8 cellular contexts compared by ENCODE assay signal in genomic region chr11:118622376-118623290, GRCh38. TPM values are rescaled to one million over a fixed set of nuclear protein-coding genes. Genes with fewer than 3 reads are reported as not detected.
A peak's percentile ranks its signal among the peaks of the same experiment; 100 is the strongest.
DNase-seq lines count a peak whose midpoint lies in the region; ATAC-seq and TF ChIP-seq lines count a peak whose summit lies in the region.

No MANE protein-coding gene starts in this region.

- peaks cover 26% of the 10 kb centered on the region for H3K79me2 ChIP-seq in ACC112 (ENCODE audit: control insufficient read depth, insufficient read depth, low read length, unreplicated experiment)

- H3K9ac ChIP-seq in skeletal muscle tissue (ENCODE audit: low read depth in 1 of 3, low read length in 3 of 3): peak overlapping the region; percentile 76 to 87 (median 85)

- H3K36me3 Mint-ChIP-seq in activated naive CD8-positive, alpha-beta T cell treated with anti-CD3 and anti-CD28 coated beads, Interleukin-2, amount 50 U/mL, for 24 hours (ENCODE audit: low read depth): no peaks in the 10 kb centered on the region

- peak overlapping the region; percentile 99 for H3K27ac ChIP-seq in ACC112 (ENCODE audit: low read depth, low read length)
- peak overlapping the region; percentile 99 for H3K27ac ChIP-seq in skeletal muscle tissue (ENCODE audit: low read depth, low read length)

- peaks cover 15% of the 10 kb centered on the region for H3K27me3 Mint-ChIP-seq in activated naive CD8-positive, alpha-beta T cell treated with anti-CD3 and anti-CD28 coated beads, Interleukin-2, amount 50 U/mL, for 24 hours

- TF ChIP-seq RAD21 in Ishikawa (IDR thresholded peaks at IDR 0.05; ENCODE audit: low read depth): no peak

- intact Hi-C loops in left ventricle myocardium superior (cut with micrococcal nuclease): no loop called here

- H3K36me3 ChIP-seq in ACC112 (ENCODE audit: insufficient read depth, low read length) (peaks cover 14% of the 10 kb centered on the region; the same call in 1 of the 2 replicates), skeletal muscle tissue (ENCODE audit: control insufficient read depth in 3 of 3, insufficient read depth in 3 of 3, low read length in 3 of 3) (peaks cover 18 to 19% (median 19%) of the 10 kb centered on the region in 3 donors)

- DNase-seq in left ventricle myocardium superior (peak; percentile 77), LoVo (ENCODE audit: low spot score) (no peak), HuH-7 (ENCODE audit: low spot score) (no peak)
- DNase-seq in activated naive CD8-positive, alpha-beta T cell treated with anti-CD3 and anti-CD28 coated beads, Interleukin-2, amount 50 U/mL, for 24 hours: no peak

- peak; percentile 12; the same call in 1 of the 2 replicates for TF ChIP-seq EP300 in Ishikawa (IDR thresholded peaks at IDR 0.05; ENCODE audit: borderline replicate concordance)

- H3K4me1 Mint-ChIP-seq in activated naive CD8-positive, alpha-beta T cell treated with anti-CD3 and anti-CD28 coated beads, Interleukin-2, amount 50 U/mL, for 24 hours: peaks cover 11% of the 10 kb centered on the region

- H3K9me3 ChIP-seq in skeletal muscle tissue (ENCODE audit: control insufficient read depth in 3 of 3, low read length in 3 of 3): no peaks in the 10 kb centered on the region

- no peak overlapping the region for H2AFZ ChIP-seq in ACC112 (ENCODE audit: low read length, unreplicated experiment)

- H3K27ac Mint-ChIP-seq in activated naive CD8-positive, alpha-beta T cell treated with anti-CD3 and anti-CD28 coated beads, Interleukin-2, amount 50 U/mL, for 24 hours: no peak overlapping the region

- no peak for TF ChIP-seq CTCF in WI38 (IDR thresholded peaks at IDR 0.05; ENCODE audit: low read depth, low read length)

- no peak overlapping the region for H3K4me3 Mint-ChIP-seq in activated naive CD8-positive, alpha-beta T cell treated with anti-CD3 and anti-CD28 coated beads, Interleukin-2, amount 50 U/mL, for 24 hours

- peak; percentile 63 for ATAC-seq in left ventricle myocardium superior
- ATAC-seq in activated naive CD8-positive, alpha-beta T cell treated with anti-CD3 and anti-CD28 coated beads, Interleukin-2, amount 50 U/mL, for 24 hours: no peak

- no peaks in the 10 kb centered on the region for H3K9me3 Mint-ChIP-seq in activated naive CD8-positive, alpha-beta T cell treated with anti-CD3 and anti-CD28 coated beads, Interleukin-2, amount 50 U/mL, for 24 hours

- H3K4me3 ChIP-seq in ACC112 (ENCODE audit: low read depth, low read length) (peak overlapping the region; percentile 83), WI38 (ENCODE audit: low read depth, low read length) (peak overlapping the region; percentile 84), skeletal muscle tissue (ENCODE audit: low read length in 3 of 3) (peak overlapping the region; percentile 60 to 82 (median 66))

- H3K4me1 ChIP-seq in ACC112 (ENCODE audit: control insufficient read depth, insufficient read depth, low read length, unreplicated experiment) (peaks cover 63% of the 10 kb centered on the region), skeletal muscle tissue (ENCODE audit: control insufficient read depth in 3 of 3, insufficient read depth in 3 of 3, low read length in 3 of 3) (peaks cover 60 to 75% (median 67%) of the 10 kb centered on the region in 3 donors)

- H3K27me3 ChIP-seq in ACC112 (ENCODE audit: insufficient read depth, low read length) (no peaks in the 10 kb centered on the region), skeletal muscle tissue (ENCODE audit: control insufficient read depth in 3 of 3, insufficient read depth in 3 of 3, low read length in 3 of 3) (no peaks in the 10 kb centered on the region)

TF ChIP-seq in Ishikawa, 13 proteins besides CTCF, POLR2A, EP300 and RAD21:
- TF ChIP-seq TEAD4 (IDR thresholded peaks at IDR 0.05): peak; percentile 68
- TF ChIP-seq MAX (IDR thresholded peaks at IDR 0.05): peak; percentile 77
- TF ChIP-seq ZBTB7A (IDR thresholded peaks at IDR 0.05; ENCODE audit: low read depth): peak; percentile 82; the same call in 1 of the 2 replicates
- no peak for TF ChIP-seq FOXM1 (IDR thresholded peaks at IDR 0.05; ENCODE audit: borderline replicate concordance, low read depth)
- TF ChIP-seq NFIC (IDR thresholded peaks at IDR 0.05): 0 out of 2 replicates have a peak, but pooled peaks have one; percentile 6
- TF ChIP-seq TAF1 (IDR thresholded peaks at IDR 0.05; ENCODE audit: low read depth): no peak
- peak; percentile 81 for TF ChIP-seq USF1 (IDR thresholded peaks at IDR 0.05)

RNA-seq across cellular contexts. Expression of gene PHLDB1, which starts 15.2 kb away (rescaled TPM):
- total RNA-seq in left ventricle myocardium superior: 97.7 TPM
- 54.8 TPM for total RNA-seq in skeletal muscle tissue

RNA-seq across cellular contexts. Expression of gene ARCN1, which starts 50.4 kb away (rescaled TPM):
- total RNA-seq in left ventricle myocardium superior: 97.1 TPM
- total RNA-seq in skeletal muscle tissue: 61.1 TPM

RNA-seq across cellular contexts. Expression of gene TREH, which starts 56.8 kb away (rescaled TPM):
- total RNA-seq in left ventricle myocardium superior: not detected
- total RNA-seq in skeletal muscle tissue: 0.52 TPM

RNA-seq across cellular contexts. Expression of gene IFT46, which starts 56.9 kb away (rescaled TPM):
- total RNA-seq in left ventricle myocardium superior: 22.4 TPM
- total RNA-seq in skeletal muscle tissue: 26.6 TPM
